ENCODE assay signal across 10 cellular contexts in genomic region chr9:124017929-124018730, GRCh38. TPM values are rescaled to one million over a fixed set of nuclear protein-coding genes. Genes with fewer than 3 reads are reported as not detected.
DNase-seq lines count a peak whose midpoint lies in the region; ATAC-seq, FAIRE-seq and TF ChIP-seq lines count a peak whose summit lies in the region.
"Had no signal": no experiment of that assay in that cellular context is flagged by ENCODE, and none has a peak within 500 bp of the region (broad histone marks: within the 10 kb centered on the region; RNA-seq: fewer than 3 reads in every experiment).

No MANE protein-coding gene starts in this region.

- peak overlapping the region; percentile 54 for H3K4me3 Mint-ChIP-seq in astrocyte (ENCODE audit: unreplicated experiment)

- H3K36me3 Mint-ChIP-seq in astrocyte (ENCODE audit: low read depth, unreplicated experiment): peaks cover 4% of the 10 kb centered on the region

- H3K4me3 ChIP-seq in astrocyte (ENCODE audit: insufficient read depth, low read depth, low read length): peak overlapping the region; percentile 32
- peak overlapping the region in 1 of 2 experiments; percentile 53 for H3K4me3 ChIP-seq in mesenchymal stem cell (ENCODE audit: insufficient read depth in 1 of 2, low read depth in 1 of 2, low read length in 2 of 2)

- H3K18ac ChIP-seq in mesenchymal stem cell (ENCODE audit: low read depth in 1 of 2, low read length in 2 of 2): no peak overlapping the region

- peak overlapping the region; percentile 81 for H3K4me2 ChIP-seq in astrocyte (ENCODE audit: low read length)
- peak overlapping the region; percentile 70 for H3K4me2 ChIP-seq in mesenchymal stem cell (ENCODE audit: low read length, poor library complexity, severe bottlenecking)

- ATAC-seq in GM18867 (IDR thresholded peaks at IDR 0.05; ENCODE audit: unreplicated experiment): no peak
- ATAC-seq in HG03469 (IDR thresholded peaks at IDR 0.05; ENCODE audit: unreplicated experiment): no peak

- FAIRE-seq in A204.1 (lab: Jason Lieb, UNC) (peak; percentile 35), astrocyte (lab: Jason Lieb, UNC) (no peak)

- no peak overlapping the region for H4K8ac ChIP-seq in mesenchymal stem cell (ENCODE audit: low read length)

- peaks cover 46% of the 10 kb centered on the region for H3K79me2 ChIP-seq in astrocyte (ENCODE audit: insufficient read depth, low read length)

- H3K9me3 Mint-ChIP-seq in astrocyte (ENCODE audit: unreplicated experiment): peaks cover 18% of the 10 kb centered on the region

- H2BK15ac ChIP-seq in mesenchymal stem cell (ENCODE audit: low read depth, poor library complexity, severe bottlenecking): no peak overlapping the region

- peak overlapping the region; percentile 53 for H3K27ac ChIP-seq in astrocyte (ENCODE audit: low read depth, low read length)
- no peak overlapping the region for H3K27ac ChIP-seq in mesenchymal stem cell (ENCODE audit: low read length, poor library complexity, severe bottlenecking)

- H3K27me3 Mint-ChIP-seq in astrocyte (ENCODE audit: low read depth, unreplicated experiment): peaks cover 77% of the 10 kb centered on the region

- peak overlapping the region; percentile 39 for H2AFZ ChIP-seq in astrocyte (ENCODE audit: low read depth, low read length)
- H2AFZ ChIP-seq in mesenchymal stem cell (ENCODE audit: low read depth, low read length): no peak overlapping the region

- peaks cover 3% of the 10 kb centered on the region for H3K4me1 Mint-ChIP-seq in astrocyte (ENCODE audit: low read depth, unreplicated experiment)

- peaks cover 87% of the 10 kb centered on the region for H3K27me3 ChIP-seq in astrocyte (ENCODE audit: insufficient read depth, low read length)
- peaks cover 94 to 98% of the 10 kb centered on the region in 2 experiments for H3K27me3 ChIP-seq in mesenchymal stem cell (ENCODE audit: control insufficient read depth in 1 of 2, insufficient read depth in 1 of 2, low read length in 2 of 2)

- in situ Hi-C loops in GM13976 (cut with MboI; ENCODE audit: low sequenced_read_pairs, unreplicated experiment): loop anchor here (25.0 kb wide), 1 partner anchor 481 kb away; no protein-coding TSS in a partner anchor

- no peak overlapping the region for H3K4ac ChIP-seq in mesenchymal stem cell (ENCODE audit: low read depth in 1 of 2, low read length in 2 of 2)

- H3K14ac ChIP-seq in mesenchymal stem cell (ENCODE audit: low read length in 2 of 2): no peak overlapping the region

- no peak overlapping the region for H2AK5ac ChIP-seq in mesenchymal stem cell (ENCODE audit: low read length, severe bottlenecking)

- no peak overlapping the region for H3K23ac ChIP-seq in mesenchymal stem cell (ENCODE audit: low read length in 2 of 2)

- peaks cover 33% of the 10 kb centered on the region for H4K20me1 ChIP-seq in astrocyte (ENCODE audit: insufficient read depth, low read length)

- H3K9me3 ChIP-seq in astrocyte (ENCODE audit: insufficient read depth, low read depth, low read length) (no peaks in the 10 kb centered on the region), mesenchymal stem cell (ENCODE audit: control insufficient read depth, low read length) (no peaks in the 10 kb centered on the region)

- no peak overlapping the region for H2BK120ac ChIP-seq in mesenchymal stem cell (ENCODE audit: low read depth, low read length)

- H3K36me3 ChIP-seq in astrocyte (ENCODE audit: insufficient read depth, low read length) (no peaks in the 10 kb centered on the region), mesenchymal stem cell (ENCODE audit: control insufficient read depth in 1 of 2, insufficient read depth in 2 of 2, low read depth in 1 of 2, low read length in 2 of 2) (peaks cover 0 to 3% of the 10 kb centered on the region in 2 experiments)

- no peak for TF ChIP-seq CTCF in GM13976 (IDR thresholded peaks at IDR 0.05; ENCODE audit: borderline replicate concordance, control extremely low read depth, extremely low read depth, insufficient read depth, missing control alignments)
- TF ChIP-seq CTCF in astrocyte (IDR thresholded peaks at IDR 0.05; ENCODE audit: insufficient read depth, low read depth, low read length): no peak

- no peak overlapping the region for H2BK12ac ChIP-seq in mesenchymal stem cell (ENCODE audit: low read length in 2 of 2)

- peaks cover 12% of the 10 kb centered on the region for H3K4me1 ChIP-seq in astrocyte (ENCODE audit: insufficient read depth, low read length)
- peaks cover 33% of the 10 kb centered on the region for H3K4me1 ChIP-seq in mesenchymal stem cell (ENCODE audit: control insufficient read depth, insufficient read depth, low read depth, low read length)

- no peaks in the 10 kb centered on the region for H3K79me1 ChIP-seq in mesenchymal stem cell (replicated peaks; ENCODE audit: low read length, poor library complexity, severe bottlenecking)

- DNase-seq in GM13976 (ENCODE audit: low spot score) (peak; percentile 23), astrocyte (ENCODE audit: low read depth) (no peak), mesenchymal stem cell (no peak), SW 1271 (lab: John Stamatoyannopoulos, UW) (no peak), NCI-H1694 treated with DMSO at 0.1 percent for 48 hours (lab: John Stamatoyannopoulos, UW) (no peak)
- DNase-seq: activated CD4-positive, alpha-beta T cell treated with anti-CD3 and anti-CD28 coated beads, Interleukin-2, amount 50 U/mL, for 48 hours; EL had no signal

- H3K9ac ChIP-seq in astrocyte (ENCODE audit: low read length): peak overlapping the region; percentile 74
- H3K9ac ChIP-seq in mesenchymal stem cell (ENCODE audit: low read length): no peak overlapping the region

- WGBS in mesenchymal stem cell: 1% methylated on average over 42 of the region's 64 CpGs

- no peak overlapping the region for H4K91ac ChIP-seq in mesenchymal stem cell (ENCODE audit: low read length)

- no peak overlapping the region for H3K27ac Mint-ChIP-seq in astrocyte (ENCODE audit: unreplicated experiment)

- no peak overlapping the region for H2BK5ac ChIP-seq in mesenchymal stem cell (ENCODE audit: low read depth, low read length, poor library complexity, severe bottlenecking)

RNA-seq across cellular contexts. Expression of gene LHX2, which starts 6.6 kb away (rescaled TPM):
- total RNA-seq in astrocyte: 0.14 TPM in 1 of 2 replicates, not detected in the other
- not detected for polyA plus RNA-seq in mesenchymal stem cell (2013, experiment 1 of 2)
- polyA plus RNA-seq in mesenchymal stem cell (2013, experiment 2 of 2): 0.05 TPM
